In the genomic region with DNA sequence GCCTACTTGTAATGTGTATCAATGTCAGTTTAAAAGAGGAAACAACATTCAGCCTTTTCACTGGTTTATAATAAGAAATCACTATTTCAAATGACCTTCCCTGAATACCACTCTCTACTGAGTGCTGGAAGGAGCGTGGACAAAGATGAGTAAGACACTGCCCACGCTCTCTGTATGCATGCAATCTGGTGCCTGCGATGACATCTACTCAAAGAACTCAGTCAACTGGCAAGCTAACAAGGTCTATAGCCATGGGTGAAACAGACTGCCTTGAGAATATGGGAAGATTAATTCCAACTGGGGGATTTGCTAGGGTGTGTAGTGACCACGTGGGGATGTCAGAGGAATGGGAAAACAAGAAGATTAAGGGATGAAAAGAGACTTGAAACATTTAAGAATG, we compare ENCODE assay signal across 12 cellular contexts. TPM values are rescaled to one million over a fixed set of nuclear protein-coding genes. Genes with fewer than 3 reads are reported as not detected.
DNase-seq lines count a peak whose midpoint lies in the region; ATAC-seq, FAIRE-seq and TF ChIP-seq lines count a peak whose summit lies in the region.
"Had no signal": no experiment of that assay in that cellular context is flagged by ENCODE, and none has a peak within 500 bp of the region (broad histone marks: within the 10 kb centered on the region; RNA-seq: fewer than 3 reads in every experiment).

No MANE protein-coding gene starts in this region.

- no peak overlapping the region for H2BK15ac ChIP-seq in H1 (ENCODE audit: low read length)

- no peak overlapping the region for H3K4me2 ChIP-seq in H1 (ENCODE audit: insufficient read depth in 1 of 2, low read depth in 2 of 2, low read length in 2 of 2)
- H3K4me2 ChIP-seq in GM23338 = no peak overlapping the region

- H2AK5ac ChIP-seq in H1 (ENCODE audit: low read depth, low read length) = no peak overlapping the region

- CTCF ChIA-PET in H1 (lab: Charles Lee; ENCODE audit: partially characterized antibody) = interaction anchor here (1.2 to 1.5 kb wide), 4 partner anchors 8 to 49 kb away, joined by 3 to 7 read pairs (median 4); no protein-coding TSS in a partner anchor

- H3K36me3 ChIP-seq in H1 (ENCODE audit: control insufficient read depth in 2 of 4, insufficient read depth in 4 of 4, low read length in 3 of 4) (no peaks in the 10 kb centered on the region), spleen (no peaks in the 10 kb centered on the region), GM23338 (ENCODE audit: insufficient read depth) (no peaks in the 10 kb centered on the region)

- no peak overlapping the region for H3K18ac ChIP-seq in H1 (ENCODE audit: extremely low read depth, low read length)

- no peaks in the 10 kb centered on the region for H3K27me3 ChIP-seq in H1 (replicated peaks in 1 of 4; ENCODE audit: control insufficient read depth in 3 of 4, extremely low read depth in 1 of 4, insufficient read depth in 3 of 4, low read length in 3 of 4)
- no peaks in the 10 kb centered on the region for H3K27me3 ChIP-seq in spleen (replicated peaks in 1 of 7)
- H3K27me3 ChIP-seq in GM23338 (ENCODE audit: insufficient read depth) = no peaks in the 10 kb centered on the region

- H4K8ac ChIP-seq in H1 (ENCODE audit: extremely low read depth, insufficient read depth, low read length) = peak overlapping the region; percentile 71; the same call in 1 of the 2 replicates

- WGBS in H1 (ENCODE audit: extremely low coverage in 1 of 2, insufficient coverage in 1 of 2, insufficient read length in 1 of 2, insufficient replicate concordance in 2 of 2, low coverage in 1 of 2, low lambda C conversion rate in 2 of 2, missing lambda C conversion rate in 1 of 2), 2 experiments = 73% methylated on average over 4 of the region's 4 CpGs; no CpG with 5 or more reads in 1 of the 2 experiments
- 61 to 70% (median 65%) methylated on average over 4 of the region's 4 CpGs for WGBS in spleen, 5 donors

- no peaks in the 10 kb centered on the region for H3K23me2 ChIP-seq in H1 (ENCODE audit: low read depth, low read length)

- no peak for TF ChIP-seq CTCF in H1 (IDR thresholded peaks at IDR 0.05; ENCODE audit: control extremely low read depth in 1 of 3, insufficient read depth in 1 of 3, low read depth in 1 of 3, low read length in 3 of 3)
- no peak for TF ChIP-seq CTCF in nephron progenitor cell (IDR thresholded peaks at IDR 0.05)
- no peak for TF ChIP-seq CTCF in spleen (IDR thresholded peaks at IDR 0.05 in 8 of 11, conservative IDR thresholded peaks at IDR 0.05 in 3 of 11)
- TF ChIP-seq CTCF in GM23338 (conservative IDR thresholded peaks at IDR 0.05; ENCODE audit: low read depth in 2 of 2) = no peak

- H2AFZ ChIP-seq in H1 (ENCODE audit: low read length) = no peak overlapping the region
- H2AFZ ChIP-seq in GM23338 = no peak overlapping the region

- no peak overlapping the region for H2BK20ac ChIP-seq in H1 (ENCODE audit: low read length)

- H4K91ac ChIP-seq in H1 (replicated peaks; ENCODE audit: insufficient read length, low read length) = no peak overlapping the region

- H3F3A ChIP-seq in GM23338 (replicated peaks; ENCODE audit: low read depth) = no peaks in the 10 kb centered on the region

- H3K79me1 ChIP-seq in H1 (ENCODE audit: low read depth, low read length) = no peaks in the 10 kb centered on the region

- H3K4me3 Mint-ChIP-seq in nephron progenitor cell (no peak overlapping the region), GM23338 (no peak overlapping the region)
- H3K4me3 Mint-ChIP-seq: natural killer cell had no signal

- peaks cover 17% of the 10 kb centered on the region for H3K4me1 Mint-ChIP-seq in nephron progenitor cell
- peaks cover 8% of the 10 kb centered on the region for H3K4me1 Mint-ChIP-seq in GM23338
- H3K4me1 Mint-ChIP-seq: natural killer cell had no signal

- TF ChIP-seq POLR2A in H1 (IDR thresholded peaks at IDR 0.05; ENCODE audit: control extremely low read depth in 1 of 2, low read depth in 2 of 2, low read length in 2 of 2) (no peak), spleen (IDR thresholded peaks at IDR 0.05) (no peak)

- H3K27me3 Mint-ChIP-seq in nephron progenitor cell (ENCODE audit: low read depth, poor library complexity) = peaks cover 4% of the 10 kb centered on the region
- peaks cover 1% of the 10 kb centered on the region for H3K27me3 Mint-ChIP-seq in GM23338 (ENCODE audit: insufficient read depth, low read depth, poor library complexity)

- in situ Hi-C loops in Caki2 (cut with HindIII; ENCODE audit: low pct_unique_long_range_greater_than_20kb, low sequenced_read_pairs) = no loop called here

- H3K4ac ChIP-seq in H1 (replicated peaks; ENCODE audit: insufficient read length, low read depth, low read length) = no peak overlapping the region

- H3K4me1 ChIP-seq in H1 (replicated peaks in 1 of 4; ENCODE audit: control insufficient read depth in 3 of 4, insufficient read depth in 4 of 4, low read length in 3 of 4) (peaks cover 0 to 3% (median 0%) of the 10 kb centered on the region in 4 experiments; a peak in 1 of 7 replicates), spleen (no peaks in the 10 kb centered on the region), GM23338 (ENCODE audit: insufficient read depth) (no peaks in the 10 kb centered on the region)

- ATAC-seq in HG02870 (IDR thresholded peaks at IDR 0.05; ENCODE audit: unreplicated experiment) (no peak), GM23338 (no peak)
- ATAC-seq: natural killer cell had no signal

- H2BK120ac ChIP-seq in H1 (replicated peaks; ENCODE audit: low read depth, low read length) = no peak overlapping the region

- intact Hi-C loops in spleen (cut with DNase I; ENCODE audit: low total_unique reads) = no loop called here

- H2BK12ac ChIP-seq in H1 (ENCODE audit: low read depth, low read length) = no peak overlapping the region

- 0 out of 2 replicates have a peak, but pooled peaks cover 3% of the 10 kb centered on the region for H3K9me2 ChIP-seq in GM23338 (ENCODE audit: insufficient read depth)

- no peak overlapping the region for H2BK5ac ChIP-seq in H1 (ENCODE audit: low read depth, low read length)

- H3K27ac Mint-ChIP-seq in nephron progenitor cell = peak overlapping the region; percentile 23
- H3K27ac Mint-ChIP-seq in GM23338 = no peak overlapping the region
- H3K27ac Mint-ChIP-seq: natural killer cell had no signal

- DNase-seq in Caki2 (ENCODE audit: low read depth) (peak; percentile 73), NCI-H226 (peak; percentile 93), H1 (ENCODE audit: low read depth in 1 of 2, low spot score in 2 of 2) (no peak), nephron progenitor cell (no peak), germinal center (ENCODE audit: low spot score) (no peak), spleen (no peak), GM23338 (ENCODE audit: low spot score) (no peak)
- DNase-seq: DMS53, natural killer cell, SW 1271 had no signal

- no peak overlapping the region for H3K4me3 ChIP-seq in H1 (ENCODE audit: extremely low read depth in 1 of 4, insufficient read depth in 2 of 4, low read depth in 3 of 4, low read length in 4 of 4)
- no peak overlapping the region for H3K4me3 ChIP-seq in spleen
- no peak overlapping the region for H3K4me3 ChIP-seq in GM23338

- no peaks in the 10 kb centered on the region for H3K9me3 Mint-ChIP-seq in nephron progenitor cell
- no peaks in the 10 kb centered on the region for H3K9me3 Mint-ChIP-seq in GM23338
- H3K9me3 Mint-ChIP-seq: natural killer cell had no signal

- H3K9ac ChIP-seq in H1 (replicated peaks in 1 of 4; ENCODE audit: extremely low read depth in 1 of 4, low read depth in 3 of 4, low read length in 3 of 4) = no peak overlapping the region

- H3K23ac ChIP-seq in H1 (ENCODE audit: insufficient read length) = no peak overlapping the region

- no peak for TF ChIP-seq EP300 in H1 (IDR thresholded peaks at IDR 0.05; ENCODE audit: borderline replicate concordance in 1 of 2, low read depth in 2 of 2, low read length in 2 of 2)

- H3K36me3 Mint-ChIP-seq in nephron progenitor cell (ENCODE audit: low read depth) = no peaks in the 10 kb centered on the region
- no peaks in the 10 kb centered on the region for H3K36me3 Mint-ChIP-seq in GM23338 (ENCODE audit: low read depth)
- H3K36me3 Mint-ChIP-seq: natural killer cell had no signal

- H3K14ac ChIP-seq in H1 (ENCODE audit: insufficient read length) = no peak overlapping the region

- no peak for FAIRE-seq in H1 (lab: Jason Lieb, UNC)
- FAIRE-seq: frontal cortex had no signal

- POLR2A ChIA-PET in H1 (lab: Charles Lee; ENCODE audit: partially characterized antibody) = no interaction called here

- TF ChIP-seq RAD21 in H1 (IDR thresholded peaks at IDR 0.05 in 1 of 2, conservative IDR thresholded peaks at IDR 0.05 in 1 of 2; ENCODE audit: low read depth in 2 of 2, low read length in 2 of 2) = no peak

- H3K9me3 ChIP-seq in H1 (ENCODE audit: insufficient read depth in 2 of 2, low read depth in 1 of 2, low read length in 1 of 2) (no peaks in the 10 kb centered on the region), spleen (no peaks in the 10 kb centered on the region)

- H3K56ac ChIP-seq in H1 (replicated peaks; ENCODE audit: insufficient read length, low read depth, low read length) = no peak overlapping the region

- no peak overlapping the region for H3K27ac ChIP-seq in H1 (ENCODE audit: low read depth, low read length)
- no peak overlapping the region for H3K27ac ChIP-seq in spleen
- no peak overlapping the region for H3K27ac ChIP-seq in GM23338 (ENCODE audit: low read depth)

- H3K79me2 ChIP-seq in H1 (ENCODE audit: control insufficient read depth in 1 of 2, insufficient read depth in 2 of 2, low read length in 2 of 2) = no peaks in the 10 kb centered on the region
- no peaks in the 10 kb centered on the region for H3K79me2 ChIP-seq in GM23338 (replicated peaks; ENCODE audit: insufficient read depth)

- H4K5ac ChIP-seq in H1 (ENCODE audit: insufficient read length, low read depth, low read length) = no peak overlapping the region

- no peaks in the 10 kb centered on the region for H4K20me1 ChIP-seq in H1 (replicated peaks in 1 of 2; ENCODE audit: control insufficient read depth in 1 of 2, insufficient read depth in 2 of 2, low read length in 2 of 2)
- H4K20me1 ChIP-seq in GM23338 (replicated peaks; ENCODE audit: insufficient read depth) = no peaks in the 10 kb centered on the region

TF ChIP-seq in GM23338, 12 proteins besides CTCF, POLR2A, EP300 and RAD21 (continues in another document):
- TF ChIP-seq EZH2 (IDR thresholded peaks at IDR 0.05; ENCODE audit: low read depth, unreplicated experiment) = no peak

RNA-seq across cellular contexts. Expression of a gene that starts 49.4 kb away (rescaled TPM):
- total RNA-seq in Caki2 (2014; rRNA removed; shearing (Covaris generic); ENCODE audit: low replicate concordance) = 5.3 and 11.5 TPM in 2 replicates
- total RNA-seq in H1 (2021; fragmentation: NEBNext Ultra II Directional; extraction: Animal tissue kit (Norgen Biotek cat#: 25700)) = 142 and 145 TPM in 2 replicates
- polyA plus RNA-seq in H1 (2011; rRNA removed) = 37.2 and 45.6 TPM in 2 replicates
- 52.6 TPM for polyA plus RNA-seq in H1 (2011; cell fraction: cytosol; rRNA removed)
- 29.0 TPM for polyA plus RNA-seq in H1 (2011; cell fraction: nucleus; rRNA removed)
- polyA plus RNA-seq in H1 (2012, experiment 1 of 2) = 48.0 to 68.5 TPM (median 61.5 TPM) in 4 replicates
- polyA plus RNA-seq in H1 (2012, experiment 2 of 2) = 4.4 TPM
- polyA plus RNA-seq in H1 (2013, experiment 1 of 2) = 156 TPM
- 189 TPM for polyA plus RNA-seq in H1 (2013, experiment 2 of 2)
- polyA minus RNA-seq in H1 (2011; rRNA and poly(A)+ RNA removed) = 200 and 260 TPM in 2 replicates
- polyA minus RNA-seq in H1 (2011; cell fraction: cytosol; rRNA and poly(A)+ RNA removed) = 126 TPM
- polyA minus RNA-seq in H1 (2011; cell fraction: nucleus; rRNA and poly(A)+ RNA removed) = 113 TPM
- total RNA-seq in spleen = 10 to 100 TPM in 1 of 7 donors, 1 to 10 TPM in 6; 1.5 to 10.7 (median 4.8) TPM
- polyA plus RNA-seq in spleen = under 1 TPM; 0.11 to 0.29 (median 0.29) TPM
- total RNA-seq in GM23338 (2014; rRNA removed; shearing (Covaris generic)) = 207 and 227 TPM in 2 replicates
- 89.4 and 126 TPM in 2 replicates for polyA plus RNA-seq in GM23338 (2016; fragmentation: Nextera tagmentation; extraction: Ambion mirVana)

Comparison
In these comparisons a context has a peak if more than half of its experiments do, and no peak if none do; other contexts are left out.
1. DNase-seq: peak in Caki2 (single experiment) and NCI-H226 (single experiment); none in H1 (0 of 2), nephron progenitor cell (single experiment), germinal center (single experiment), spleen (single experiment) and GM23338 (single experiment).
2. RNA of a gene that starts 49.4 kb away (total RNA-seq): 207 to 227 TPM in GM23338 and 142 to 145 TPM in H1; 5.3 to 11.5 TPM in Caki2 and 1.5 to 10.7 TPM in spleen; every median in the first group is over 10 times any median in the second.